ENCODE assay signal across 1 cellular context in the genomic region with DNA sequence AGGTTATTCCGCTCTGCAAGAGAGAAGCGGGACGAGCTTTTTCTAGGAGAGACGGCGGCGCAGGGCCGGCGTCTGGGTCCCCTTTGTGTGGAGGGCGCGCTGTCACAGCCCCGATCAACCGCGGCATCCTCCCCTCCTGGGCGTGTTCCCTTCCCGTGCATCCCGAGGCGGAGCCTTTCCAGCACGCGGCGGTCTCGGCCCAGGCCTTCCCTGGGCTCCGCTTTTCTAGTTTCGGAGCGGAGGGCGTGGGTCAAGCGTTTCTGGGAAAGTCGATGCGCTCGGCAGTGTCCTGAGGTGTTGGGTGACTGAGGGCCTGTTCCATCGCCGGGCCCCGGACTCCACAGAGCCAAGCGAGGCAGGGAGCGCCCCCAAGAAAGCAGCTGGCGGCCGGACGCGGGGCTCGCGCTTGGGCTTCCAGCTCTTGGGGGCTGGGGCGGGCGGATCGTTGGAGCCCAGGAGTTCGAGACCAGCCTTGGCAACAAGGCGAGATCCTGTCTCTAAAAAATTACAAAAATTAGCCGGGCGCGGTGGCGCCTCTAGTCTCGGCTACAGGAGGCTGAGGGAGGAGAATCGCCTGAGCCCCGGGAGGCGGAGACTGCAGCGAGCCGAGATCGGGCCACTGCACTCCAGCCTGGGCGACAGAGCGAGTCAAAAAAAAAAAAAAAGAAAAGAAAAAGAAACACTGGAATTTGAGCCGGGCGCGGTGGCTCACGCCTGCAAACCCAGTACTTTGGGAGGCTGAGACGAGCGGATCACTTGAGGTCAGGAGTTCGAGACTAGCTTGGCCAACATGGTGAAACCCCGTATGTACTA.
TF ChIP-seq lines count a peak whose summit lies in the region.

No MANE protein-coding gene starts in this region.

TF ChIP-seq in HepG2, 621 proteins besides CTCF, POLR2A, EP300 and RAD21 (continued from another document and continues in another):
- no peak for TF ChIP-seq GATAD2A (CRISPR knock-in tag; IDR thresholded peaks at IDR 0.05)
- TF ChIP-seq DBP (CRISPR knock-in tag; IDR thresholded peaks at IDR 0.05; ENCODE audit: not compliant biosample characterization), result no peak
- TF ChIP-seq, protein P1, sequence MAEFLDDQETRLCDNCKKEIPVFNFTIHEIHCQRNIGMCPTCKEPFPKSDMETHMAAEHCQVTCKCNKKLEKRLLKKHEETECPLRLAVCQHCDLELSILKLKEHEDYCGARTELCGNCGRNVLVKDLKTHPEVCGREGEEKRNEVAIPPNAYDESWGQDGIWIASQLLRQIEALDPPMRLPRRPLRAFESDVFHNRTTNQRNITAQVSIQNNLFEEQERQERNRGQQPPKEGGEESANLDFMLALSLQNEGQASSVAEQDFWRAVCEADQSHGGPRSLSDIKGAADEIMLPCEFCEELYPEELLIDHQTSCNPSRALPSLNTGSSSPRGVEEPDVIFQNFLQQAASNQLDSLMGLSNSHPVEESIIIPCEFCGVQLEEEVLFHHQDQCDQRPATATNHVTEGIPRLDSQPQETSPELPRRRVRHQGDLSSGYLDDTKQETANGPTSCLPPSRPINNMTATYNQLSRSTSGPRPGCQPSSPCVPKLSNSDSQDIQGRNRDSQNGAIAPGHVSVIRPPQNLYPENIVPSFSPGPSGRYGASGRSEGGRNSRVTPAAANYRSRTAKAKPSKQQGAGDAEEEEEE (CRISPR knock-in tag; IDR thresholded peaks at IDR 0.05; ENCODE audit: borderline replicate concordance), result no peak
- no peak for TF ChIP-seq ZFP36L2 (CRISPR knock-in tag; IDR thresholded peaks at IDR 0.05)
- no peak for TF ChIP-seq CBX1 (IDR thresholded peaks at IDR 0.05; ENCODE audit: low read depth)
- TF ChIP-seq SP1 (IDR thresholded peaks at IDR 0.05), result no peak
- TF ChIP-seq SP1 (CRISPR knock-in tag; IDR thresholded peaks at IDR 0.05), result no peak
- peak; percentile 73 for TF ChIP-seq ZNF75D (CRISPR knock-in tag; IDR thresholded peaks at IDR 0.05; ENCODE audit: borderline replicate concordance)
- TF ChIP-seq NPAS2 (CRISPR knock-in tag; IDR thresholded peaks at IDR 0.05; ENCODE audit: borderline replicate concordance), result no peak
- TF ChIP-seq, protein P2, sequence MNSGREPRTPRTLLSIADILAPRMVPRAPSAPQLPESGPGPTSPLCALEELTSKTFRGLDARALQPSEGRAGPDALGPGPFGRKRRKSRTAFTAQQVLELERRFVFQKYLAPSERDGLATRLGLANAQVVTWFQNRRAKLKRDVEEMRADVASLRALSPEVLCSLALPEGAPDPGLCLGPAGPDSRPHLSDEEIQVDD (CRISPR knock-in tag; IDR thresholded peaks at IDR 0.05; ENCODE audit: borderline replicate concordance), result no peak
- TF ChIP-seq ZSCAN29 (CRISPR knock-in tag; conservative IDR thresholded peaks at IDR 0.05), result no peak
- peak in 1 of 2 experiments; percentile 8; a peak in 1 of 4 replicates for TF ChIP-seq HMGXB4 (CRISPR knock-in tag; IDR thresholded peaks at IDR 0.05; ENCODE audit: borderline replicate concordance in 1 of 2, low read depth in 1 of 2)
- no peak for TF ChIP-seq ZNF138 (CRISPR knock-in tag; IDR thresholded peaks at IDR 0.05; ENCODE audit: low read depth)
- TF ChIP-seq FOXA1 (IDR thresholded peaks at IDR 0.05), result no peak
- no peak for TF ChIP-seq FOXA1 (CRISPR knock-in tag; IDR thresholded peaks at IDR 0.05)
- no peak for TF ChIP-seq ZBTB8A (CRISPR knock-in tag; IDR thresholded peaks at IDR 0.05; ENCODE audit: borderline replicate concordance, low read depth)
- TF ChIP-seq, protein P3, sequence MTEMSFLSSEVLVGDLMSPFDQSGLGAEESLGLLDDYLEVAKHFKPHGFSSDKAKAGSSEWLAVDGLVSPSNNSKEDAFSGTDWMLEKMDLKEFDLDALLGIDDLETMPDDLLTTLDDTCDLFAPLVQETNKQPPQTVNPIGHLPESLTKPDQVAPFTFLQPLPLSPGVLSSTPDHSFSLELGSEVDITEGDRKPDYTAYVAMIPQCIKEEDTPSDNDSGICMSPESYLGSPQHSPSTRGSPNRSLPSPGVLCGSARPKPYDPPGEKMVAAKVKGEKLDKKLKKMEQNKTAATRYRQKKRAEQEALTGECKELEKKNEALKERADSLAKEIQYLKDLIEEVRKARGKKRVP (CRISPR knock-in tag; IDR thresholded peaks at IDR 0.05), result no peak
- no peak for TF ChIP-seq ZMYM4 (CRISPR knock-in tag; IDR thresholded peaks at IDR 0.05)
- TF ChIP-seq ZNF460 (CRISPR knock-in tag; IDR thresholded peaks at IDR 0.05; ENCODE audit: borderline replicate concordance), result peak; percentile 89; the same call in 1 of the 2 replicates
- no peak for TF ChIP-seq NFRKB (IDR thresholded peaks at IDR 0.05)
- TF ChIP-seq TAF1 (CRISPR knock-in tag; IDR thresholded peaks at IDR 0.05), result peak; percentile 9; the same call in 1 of the 2 replicates
- TF ChIP-seq ATF3 (CRISPR knock-in tag; IDR thresholded peaks at IDR 0.05), result no peak
- no peak; the same call in 1 of the 2 replicates for TF ChIP-seq SMAD3 (CRISPR knock-in tag; IDR thresholded peaks at IDR 0.05)
- TF ChIP-seq ZNF816 (CRISPR knock-in tag; IDR thresholded peaks at IDR 0.05; ENCODE audit: borderline replicate concordance), result no peak
- TF ChIP-seq ZNF230 (CRISPR knock-in tag; IDR thresholded peaks at IDR 0.05), result no peak
- peak; percentile 60; the same call in 1 of the 2 replicates for TF ChIP-seq ZNF879 (CRISPR knock-in tag; IDR thresholded peaks at IDR 0.05)
- no peak for TF ChIP-seq ARNTL (CRISPR knock-in tag; IDR thresholded peaks at IDR 0.05)
- no peak for TF ChIP-seq TOE1 (CRISPR knock-in tag; IDR thresholded peaks at IDR 0.05)
- TF ChIP-seq RBAK (CRISPR knock-in tag; IDR thresholded peaks at IDR 0.05), result 0 out of 2 replicates have a peak, but pooled peaks have one; percentile 24
- no peak for TF ChIP-seq TSC22D2 (CRISPR knock-in tag; IDR thresholded peaks at IDR 0.05; ENCODE audit: borderline replicate concordance)
- no peak for TF ChIP-seq MZF1 (CRISPR knock-in tag; IDR thresholded peaks at IDR 0.05; ENCODE audit: borderline replicate concordance)
- TF ChIP-seq PAWR (CRISPR knock-in tag; IDR thresholded peaks at IDR 0.05; ENCODE audit: borderline replicate concordance), result no peak
- no peak for TF ChIP-seq ATF5 (CRISPR knock-in tag; IDR thresholded peaks at IDR 0.05; ENCODE audit: low read depth)
- TF ChIP-seq HOXA5 (CRISPR knock-in tag; IDR thresholded peaks at IDR 0.05), result peak; percentile 60; the same call in 1 of the 2 replicates
- no peak for TF ChIP-seq AKNA (CRISPR knock-in tag; IDR thresholded peaks at IDR 0.05; ENCODE audit: borderline replicate concordance)
- 0 out of 2 replicates have a peak, but pooled peaks have one; percentile 21 for TF ChIP-seq ZFP90 (CRISPR knock-in tag; IDR thresholded peaks at IDR 0.05; ENCODE audit: borderline replicate concordance)
- TF ChIP-seq FOSL2 (CRISPR knock-in tag; IDR thresholded peaks at IDR 0.05), result no peak
- peak; percentile 19; the same call in 1 of the 2 replicates for TF ChIP-seq ZNF772 (CRISPR knock-in tag; IDR thresholded peaks at IDR 0.05)
- no peak for TF ChIP-seq ZNF7 (CRISPR knock-in tag; IDR thresholded peaks at IDR 0.05)
- TF ChIP-seq GMEB2 (CRISPR knock-in tag; IDR thresholded peaks at IDR 0.05; ENCODE audit: low read depth), result no peak
- no peak for TF ChIP-seq THYN1 (CRISPR knock-in tag; IDR thresholded peaks at IDR 0.05; ENCODE audit: borderline replicate concordance, low read depth)
- TF ChIP-seq ZNF644 (CRISPR knock-in tag; IDR thresholded peaks at IDR 0.05; ENCODE audit: low read depth), result no peak
- 0 out of 2 replicates have a peak, but pooled peaks have one; percentile 53 for TF ChIP-seq MTF2 (CRISPR knock-in tag; IDR thresholded peaks at IDR 0.05; ENCODE audit: borderline replicate concordance)
- TF ChIP-seq RFXAP (CRISPR knock-in tag; IDR thresholded peaks at IDR 0.05; ENCODE audit: borderline replicate concordance), result no peak
- no peak for TF ChIP-seq ZFAT (CRISPR knock-in tag; conservative IDR thresholded peaks at IDR 0.05)
